Comparison of ENCODE assay signal across 8 cellular contexts in the genomic region with DNA sequence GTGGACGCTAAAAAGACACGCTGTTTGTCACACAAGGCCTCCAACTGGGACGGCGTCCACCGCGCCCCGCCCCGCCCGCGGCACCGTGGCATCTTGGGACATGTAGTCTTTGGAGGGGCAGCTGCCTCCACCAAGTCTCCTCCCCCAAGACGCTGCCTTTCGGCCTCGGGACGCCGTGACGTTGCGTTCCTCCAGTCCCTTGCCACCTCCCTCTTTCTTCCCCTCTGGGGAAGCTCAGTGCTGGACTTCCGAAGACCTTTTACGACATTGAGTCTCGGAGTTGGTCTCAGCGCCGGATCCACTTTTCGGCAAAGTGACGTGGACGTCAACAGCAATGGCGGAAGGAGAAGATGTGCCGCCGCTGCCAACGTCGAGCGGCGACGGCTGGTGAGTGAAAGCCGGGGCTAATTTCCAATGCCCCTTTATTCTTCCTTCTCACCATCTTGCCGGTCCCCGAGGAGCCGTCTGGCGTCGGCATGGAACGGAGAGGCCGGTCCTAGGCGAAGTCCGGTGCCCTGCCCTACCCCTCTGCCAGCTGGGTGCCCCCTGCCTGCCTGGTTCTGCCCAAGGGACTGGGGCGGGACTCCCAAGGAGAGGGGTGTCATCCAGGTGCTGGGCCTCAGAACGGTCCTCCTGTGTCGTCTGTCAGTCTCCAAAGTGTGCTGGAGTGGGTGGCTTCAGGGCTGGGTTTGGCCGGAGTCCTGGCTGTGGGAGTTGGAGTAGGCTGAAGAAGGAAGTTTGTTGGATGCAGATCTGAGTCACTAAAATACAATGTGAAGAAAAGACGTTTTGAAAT. TPM values are rescaled to one million over a fixed set of nuclear protein-coding genes. Genes with fewer than 3 reads are reported as not detected.
DNase-seq lines count a peak whose midpoint lies in the region; ATAC-seq, FAIRE-seq and TF ChIP-seq lines count a peak whose summit lies in the region.

Gene TBC1D23, plus strand, starts transcription at position 308 of the 796 bp plus-strand sequence. Its CDS starts 27 bp downstream, at position 335.

- peak; percentile 96 for FAIRE-seq in colon (lab: Jason Lieb, UNC)

- POLR2A ChIA-PET in BJ (lab: Charles Lee): interaction anchor here (0.5 to 1.0 kb wide), 5 partner anchors 8 to 428 kb away, joined by 3 to 13 read pairs (median 6); no protein-coding TSS in a partner anchor

- no peaks in the 10 kb centered on the region for H3K27me3 ChIP-seq in BJ (ENCODE audit: control insufficient read depth, insufficient read depth, low read length)

- ATAC-seq in GM19324 (IDR thresholded peaks at IDR 0.05; ENCODE audit: low FRiP score, unreplicated experiment) (peak; percentile 100), HG03469 (IDR thresholded peaks at IDR 0.05; ENCODE audit: unreplicated experiment) (peak; percentile 100)

- peak within 1 kb of the TSS; percentile 100 for H3K4me3 ChIP-seq in BJ (ENCODE audit: low read depth, low read length)

- CTCF ChIA-PET in BJ (lab: Yijun Ruan, JAX): interaction anchor here (0.6 to 1.4 kb wide), 7 partner anchors 13 to 562 kb away, joined by 3 to 4 read pairs (median 3); no protein-coding TSS in a partner anchor

- DNase-seq in BJ (ENCODE audit: low read depth) (peak; percentile 99), NCI-H526 (lab: John Stamatoyannopoulos, UW) (peak; percentile 98), kidney glomerular epithelial cell (lab: John Stamatoyannopoulos, UW) (peak; percentile 99)
- DNase-seq in activated CD4-positive, alpha-beta T cell treated with anti-CD3 and anti-CD28 coated beads for 48 hours: peak; percentile 98
- peak; percentile 90 for DNase-seq in stimulated activated CD4-positive, alpha-beta T cell treated with anti-CD3 and anti-CD28 coated beads, Interleukin-1b, Interleukin-23, amount 100 ng/mL, for 1 hour (ENCODE audit: low read depth in 2 of 2)

- H3K36me3 ChIP-seq in BJ (ENCODE audit: control insufficient read depth, insufficient read depth, low read length): no peaks in the 10 kb centered on the region

- TF ChIP-seq CTCF in BJ (IDR thresholded peaks at IDR 0.05; ENCODE audit: insufficient read depth, low read depth, low read length): 0 out of 2 replicates have a peak, but pooled peaks have one; percentile 20

RNA-seq across cellular contexts. Expression of gene TBC1D23, which starts in this region (rescaled TPM):
- 22.5 and 46.7 TPM in 2 replicates for polyA plus RNA-seq in BJ (2011; rRNA removed)
- 18.3 and 28.5 TPM in 2 replicates for polyA minus RNA-seq in BJ (2011; rRNA and poly(A)+ RNA removed)

Comparison
In these comparisons a context has a peak if more than half of its experiments do, and no peak if none do; other contexts are left out.
1. Peak in every context shown above with its lines: DNase-seq, ATAC-seq and H3K4me3 ChIP-seq.